ENCODE assay signal across 20 cellular contexts in the genomic region with DNA sequence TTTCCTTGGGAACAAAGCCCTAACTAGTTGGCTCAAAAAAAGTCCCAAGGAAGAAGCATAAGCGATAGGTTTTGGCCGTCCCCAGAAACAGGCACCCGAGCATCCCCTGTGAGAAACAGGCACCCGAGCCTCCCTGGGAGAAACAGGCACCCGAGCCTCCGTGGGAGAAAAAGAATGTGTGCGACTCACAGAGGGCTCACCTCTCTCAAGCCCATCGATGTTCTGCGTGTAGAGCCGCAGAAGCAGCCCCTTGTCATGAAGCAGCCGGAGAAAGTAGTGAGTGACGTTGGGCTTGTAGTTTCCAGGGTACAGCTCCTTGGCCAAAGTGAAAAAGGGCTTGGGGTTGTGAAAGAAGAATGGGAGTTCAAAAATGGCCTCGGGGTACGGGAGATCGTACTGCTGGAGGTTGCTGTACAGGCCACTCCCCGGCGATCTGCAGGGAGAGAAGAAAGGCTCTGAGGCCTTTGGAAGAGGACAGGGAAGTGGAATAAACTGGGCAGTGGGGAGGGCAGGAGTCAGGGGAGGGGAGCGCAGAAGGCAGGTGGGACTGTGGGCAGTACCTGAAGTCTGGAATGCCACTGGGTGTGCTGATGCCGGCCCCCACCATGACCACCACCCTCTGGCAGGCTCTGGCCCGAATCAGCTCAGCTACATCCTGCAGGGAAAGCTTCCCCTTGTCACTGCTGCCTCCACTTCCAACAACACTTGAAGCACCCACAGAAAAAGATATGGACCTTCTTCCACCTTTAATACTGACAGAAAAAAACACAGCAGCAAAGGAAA. TPM values are rescaled to one million over a fixed set of nuclear protein-coding genes. Genes with fewer than 3 reads are reported as not detected.
"Had no signal": no experiment of that assay in that cellular context is flagged by ENCODE, and none has a peak within 500 bp of the region (broad histone marks: within the 10 kb centered on the region; RNA-seq: fewer than 3 reads in every experiment).

No MANE protein-coding gene starts in this region.

- ATAC-seq: lower lobe of right lung; naive thymus-derived CD4-positive, alpha-beta T cell; psoas muscle; right lobe of liver had no signal

- H3K4me3 Mint-ChIP-seq: activated T-cell treated with anti-CD3 and anti-CD28 coated beads, Interleukin-2, amount 50 U/mL, for 24 hours; central memory CD8-positive, alpha-beta T cell had no signal

- H3K9me3 ChIP-seq: lower lobe of right lung, psoas muscle, right lobe of liver, SJCRH30, suprapubic skin had no signal

- H3K4me3 ChIP-seq: lower lobe of right lung, psoas muscle, right lobe of liver, SJCRH30, suprapubic skin had no signal

- H3K27ac ChIP-seq: lower lobe of right lung, psoas muscle, right lobe of liver, SJCRH30, suprapubic skin had no signal

- H3K27me3 ChIP-seq: right lobe of liver, SJCRH30, suprapubic skin had no signal

- H3K27ac Mint-ChIP-seq: activated T-cell treated with anti-CD3 and anti-CD28 coated beads, Interleukin-2, amount 50 U/mL, for 24 hours had no signal

- DNase-seq: activated naive CD4-positive, alpha-beta T cell; activated T-cell treated with anti-CD3 and anti-CD28 coated beads, Interleukin-2, amount 50 U/mL, for 24 hours; effector memory CD4-positive, alpha-beta T cell; hippocampal formation; lower lobe of right lung; naive thymus-derived CD4-positive, alpha-beta T cell; psoas muscle; SJCRH30; stimulated activated CD4-positive, alpha-beta T cell treated with anti-CD3 and anti-CD28 coated beads, Interleukin-12 subunit alpha, Interleukin-12 subunit beta, amount 100 ng/mL, for 4 hours; stimulated activated naive CD4-positive, alpha-beta T cell treated with Interleukin-2 at 50 U/mL for 16 hours; SW 1271; T1000 had no signal

- H3K36me3 ChIP-seq: right lobe of liver, SJCRH30 had no signal

- H3K27me3 Mint-ChIP-seq: activated T-cell treated with anti-CD3 and anti-CD28 coated beads, Interleukin-2, amount 50 U/mL, for 24 hours; central memory CD8-positive, alpha-beta T cell; naive thymus-derived CD4-positive, alpha-beta T cell had no signal

- H3K9me3 Mint-ChIP-seq: activated T-cell treated with anti-CD3 and anti-CD28 coated beads, Interleukin-2, amount 50 U/mL, for 24 hours; central memory CD8-positive, alpha-beta T cell; naive thymus-derived CD4-positive, alpha-beta T cell had no signal

RNA-seq across cellular contexts. Expression of a gene that starts 40.1 kb away (rescaled TPM):
- total RNA-seq: activated CD8-positive, alpha-beta memory T cell treated with anti-CD3 and anti-CD28 coated beads for 36 hours; epithelial cell of proximal tubule; lower lobe of right lung; mononuclear cell; naive thymus-derived CD4-positive, alpha-beta T cell; osteoblast; psoas muscle; right lobe of liver; SJCRH30; suprapubic skin; ureter had no signal
- polyA plus RNA-seq: naive thymus-derived CD4-positive, alpha-beta T cell; psoas muscle had no signal
